ENCODE assay signal across 8 cellular contexts in the genomic region with DNA sequence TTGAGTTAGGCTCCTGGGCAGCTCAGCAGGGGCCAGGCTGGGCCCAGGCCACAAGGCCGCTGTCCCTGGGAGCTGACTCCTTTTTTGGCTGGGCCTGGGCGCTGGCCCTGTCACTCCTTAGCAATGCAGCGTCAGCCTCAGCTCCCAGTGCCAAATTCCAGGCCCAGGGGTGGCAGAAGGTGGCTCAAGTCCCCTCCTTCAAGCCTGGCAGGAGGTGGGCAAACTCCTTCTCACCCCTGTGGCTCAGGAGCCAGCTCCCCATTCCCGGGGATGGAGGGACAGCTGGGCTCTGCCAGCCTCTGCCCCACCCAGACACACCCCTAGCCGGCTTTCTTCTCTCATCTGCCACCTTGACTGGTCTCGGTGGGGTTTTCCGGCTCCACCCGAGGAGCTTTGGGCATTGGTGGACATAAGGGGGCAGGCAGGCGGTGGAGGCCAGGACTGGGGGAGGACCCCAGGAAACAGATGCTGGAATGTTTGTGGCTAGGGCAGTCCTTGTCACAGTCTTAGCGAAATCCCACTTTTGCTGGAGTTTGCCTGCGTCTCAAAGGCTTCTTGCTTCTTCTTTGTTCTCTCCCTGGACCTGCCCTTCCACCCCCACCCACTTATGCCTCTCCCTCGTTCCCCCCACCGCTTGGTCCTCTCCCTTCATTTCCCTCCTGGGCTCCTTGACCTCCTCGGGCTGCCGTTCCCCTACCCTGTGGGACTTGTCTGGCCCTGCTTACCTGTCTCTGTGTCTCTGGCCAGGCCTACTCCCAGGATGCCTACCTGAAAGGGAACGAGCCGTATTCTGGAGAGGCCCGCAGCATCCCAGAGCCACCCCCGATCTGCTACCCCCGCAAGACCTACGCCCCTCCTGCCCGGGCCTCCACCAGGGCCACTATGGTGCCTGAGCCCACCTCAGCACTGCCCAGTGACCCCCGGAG. TPM values are rescaled to one million over a fixed set of nuclear protein-coding genes. Genes with fewer than 3 reads are reported as not detected.
A peak's percentile ranks its signal among the peaks of the same experiment; 100 is the strongest.
DNase-seq lines count a peak whose midpoint lies in the region; ATAC-seq and TF ChIP-seq lines count a peak whose summit lies in the region.

No MANE protein-coding gene starts in this region.

- H3K27me3 ChIP-seq in adipocyte (replicated peaks; ENCODE audit: control insufficient read depth, insufficient read depth, low read length) = no peaks in the 10 kb centered on the region

- H3K9me3 ChIP-seq in adipocyte (ENCODE audit: control insufficient read depth, low read length) = no peaks in the 10 kb centered on the region

- peak; percentile 84 for DNase-seq in EL
- DNase-seq in adipocyte (ENCODE audit: low read depth) = peak; percentile 83
- peak; percentile 80 for DNase-seq in Right ventricle myocardium inferior (ENCODE audit: missing footprints)
- no peak for DNase-seq in retinal pigment epithelial cell (ENCODE audit: low read depth)
- no peak for DNase-seq in DMS79 (lab: John Stamatoyannopoulos, UW)

- peak; percentile 74 for ATAC-seq in Right ventricle myocardium inferior
- ATAC-seq in HG03139 (IDR thresholded peaks at IDR 0.05; ENCODE audit: unreplicated experiment) = no peak
- ATAC-seq in HG02642 (IDR thresholded peaks at IDR 0.05; ENCODE audit: poor library complexity, unreplicated experiment) = no peak
- ATAC-seq in GM18858 (IDR thresholded peaks at IDR 0.05; ENCODE audit: unreplicated experiment) = no peak

- H3K36me3 ChIP-seq in adipocyte (ENCODE audit: control insufficient read depth, insufficient read depth, low read length, severe bottlenecking) = peaks cover 29% of the 10 kb centered on the region

- H3K4me3 ChIP-seq in adipocyte (ENCODE audit: low read length) (peak overlapping the region; percentile 78), retinal pigment epithelial cell (ENCODE audit: low read length) (peak overlapping the region; percentile 55)

- intact Hi-C loops in Right ventricle myocardium inferior (cut with DNase I) = loop anchor here (2.0 kb wide), 1 partner anchor 15 kb away; no protein-coding TSS in a partner anchor

- TF ChIP-seq CTCF in retinal pigment epithelial cell (conservative IDR thresholded peaks at IDR 0.05; ENCODE audit: low read depth, low read length) = no peak

- peak overlapping the region; percentile 84 for H3K9ac ChIP-seq in adipocyte (ENCODE audit: low read length)

- H3K4me1 ChIP-seq in adipocyte (ENCODE audit: control insufficient read depth, insufficient read depth, low read length) = peaks cover 32% of the 10 kb centered on the region

RNA-seq across cellular contexts. Expression of a gene that starts 37.4 kb away (rescaled TPM):
- 67.5 TPM for total RNA-seq in Right ventricle myocardium inferior

Comparison
In these comparisons a context has a peak if more than half of its experiments do, and no peak if none do; other contexts are left out.
1. DNase-seq: peak in EL (single experiment), adipocyte (single experiment) and Right ventricle myocardium inferior (single experiment); none in retinal pigment epithelial cell (single experiment) and DMS79 (single experiment).